In genomic region chr4:32645653-32646052, GRCh38 we compare ENCODE assay signal across 27 cellular contexts.
"Had no signal": no experiment of that assay in that cellular context is flagged by ENCODE, and none has a peak within 500 bp of the region (broad histone marks: within the 10 kb centered on the region; RNA-seq: fewer than 3 reads in every experiment).

No MANE protein-coding gene starts in this region.

- FAIRE-seq: endometrium, islet of Langerhans had no signal

- H3K27ac ChIP-seq: esophagus squamous epithelium, heart right ventricle, left lung, psoas muscle, sigmoid colon, stomach, thyroid gland, vagina had no signal

- H3K4me1 ChIP-seq: esophagus squamous epithelium, heart right ventricle, left lung, psoas muscle, sigmoid colon, stomach, thyroid gland, vagina had no signal

- H3K36me3 ChIP-seq: esophagus squamous epithelium, heart right ventricle, left lung, sigmoid colon, stomach, thyroid gland, vagina had no signal

- H3K27me3 ChIP-seq: esophagus squamous epithelium, heart right ventricle, left lung, sigmoid colon, stomach, thyroid gland, vagina had no signal

- ATAC-seq: heart right ventricle; left cardiac atrium; left lung; naive thymus-derived CD4-positive, alpha-beta T cell; psoas muscle; right cardiac atrium; stimulated activated effector memory CD8-positive, alpha-beta T cell treated with anti-CD3 and anti-CD28 coated beads, Interleukin-12 subunit alpha, Interleukin-12 subunit beta, amount 100 ng/mL, for 72 hours had no signal

- H3K4me3 ChIP-seq: esophagus squamous epithelium, heart right ventricle, left lung, psoas muscle, sigmoid colon, stomach, thyroid gland, vagina had no signal

- H3K9me3 ChIP-seq: thyroid gland, vagina had no signal

- DNase-seq: dermis blood vessel endothelial cell; effector memory CD4-positive, alpha-beta T cell; erythroblast; esophagus squamous epithelium; foreskin melanocyte; glutamatergic neuron; heart right ventricle; hippocampal formation; left cardiac atrium; left lung; mesenchymal stem cell; midbrain; naive thymus-derived CD4-positive, alpha-beta T cell; nucleus accumbens; psoas muscle; right cardiac atrium; sigmoid colon; stimulated activated CD4-positive, alpha-beta T cell treated with anti-CD3 and anti-CD28 coated beads, Interleukin-2, amount 100 ng/mL, for 24 hours; stimulated activated CD4-positive, alpha-beta T cell treated with anti-CD3 and anti-CD28 coated beads, Interleukin-4, amount 100 ng/mL, for 24 hours; stimulated activated naive CD4-positive, alpha-beta T cell treated with Interleukin-2 at 50 U/mL for 16 hours; stomach; thyroid gland; trophoblast cell had no signal
